ENCODE assay signal across 14 cellular contexts in genomic region chr5:14490309-14490711, GRCh38.
A peak's percentile ranks its signal among the peaks of the same experiment; 100 is the strongest.
DNase-seq lines count a peak whose midpoint lies in the region; TF ChIP-seq lines count a peak whose summit lies in the region.
"Had no signal": no experiment of that assay in that cellular context is flagged by ENCODE, and none has a peak within 500 bp of the region (broad histone marks: within the 10 kb centered on the region; RNA-seq: fewer than 3 reads in every experiment).

No MANE protein-coding gene starts in this region.

- H3K4me1 ChIP-seq in HEK293 (ENCODE audit: control insufficient read depth, insufficient read depth, low read length) = no peaks in the 10 kb centered on the region
- H3K4me1 ChIP-seq: thyroid gland had no signal

- POLR2A ChIA-PET in HEK293 (lab: Yijun Ruan, JAX) = interaction anchor here (0.6 kb wide), 1 partner anchor 381 kb away, joined by 5 read pairs; the partner anchor contains the start of gene ANKH

- CTCF ChIA-PET in HEK293 (lab: Yijun Ruan, JAX) = interaction anchor here (0.7 to 1.1 kb wide), 2 partner anchors 30 to 91 kb away, joined by 3 to 4 read pairs; no protein-coding TSS in a partner anchor

- no peak overlapping the region for H3K27ac ChIP-seq in HEK293 (ENCODE audit: extremely low read depth, low read depth, low read length)
- H3K27ac ChIP-seq: thyroid gland had no signal

- no peaks in the 10 kb centered on the region for H3K9me3 ChIP-seq in HEK293 (ENCODE audit: control insufficient read depth, insufficient read depth, low read depth, low read length)
- H3K9me3 ChIP-seq: thyroid gland had no signal

- no peak for TF ChIP-seq POLR2A in erythroblast (IDR thresholded peaks at IDR 0.05; ENCODE audit: low read length)

- DNase-seq in NOMO-1 (lab: John Stamatoyannopoulos, UW; ENCODE audit: unreplicated experiment in 2 of 2) (peak; percentile 91 to 92), fibroblast of villous mesenchyme (ENCODE audit: low read depth) (peak; percentile 43), pons (ENCODE audit: low spot score) (peak; percentile 55), erythroblast (lab: John Stamatoyannopoulos, UW) (no peak), HPDE6-E6E7 (ENCODE audit: extremely low spot score) (no peak), iPS-NIHi11 (ENCODE audit: low spot score) (no peak)
- DNase-seq: activated CD4-positive, alpha-beta T cell treated with anti-CD3 and anti-CD28 coated beads for 1 hour; activated CD8-positive, alpha-beta memory T cell treated with anti-CD3 and anti-CD28 coated beads, Interleukin-2, amount 50 U/mL, for 4 hours; CD8-positive, alpha-beta T cell; NCI-H1092 treated with DMSO at 0.1 percent for 48 hours; retina; stimulated activated CD4-positive, alpha-beta T cell treated with anti-CD3 and anti-CD28 coated beads, Interleukin-4, amount 100 ng/mL, for 1 hour; thyroid gland had no signal

- TF ChIP-seq CTCF in HEK293 (tag by site-specific recombination; IDR thresholded peaks at IDR 0.05) (no peak), fibroblast of villous mesenchyme (IDR thresholded peaks at IDR 0.05; ENCODE audit: insufficient read depth, low read depth, low read length) (no peak)

- peaks cover 30 to 78% of the 10 kb centered on the region in 2 experiments for H3K36me3 ChIP-seq in HEK293 (ENCODE audit: control insufficient read depth in 2 of 2, insufficient read depth in 1 of 2, low read length in 2 of 2)

- H3K4me3 ChIP-seq in HEK293 (ENCODE audit: low read depth, low read length) (no peak overlapping the region), fibroblast of villous mesenchyme (ENCODE audit: low read depth, low read length) (no peak overlapping the region)
- H3K4me3 ChIP-seq: thyroid gland had no signal

TF ChIP-seq in HEK293, 187 proteins besides CTCF, POLR2A, EP300 and RAD21:
- TF ChIP-seq ZNF664 (tag by site-specific recombination; IDR thresholded peaks at IDR 0.05) (0 out of 2 replicates have a peak, but pooled peaks have one; percentile 24), GFI1B (tag by site-specific recombination; IDR thresholded peaks at IDR 0.05) (no peak)

Comparison
In these comparisons a context has a peak if more than half of its experiments do, and no peak if none do; other contexts are left out.
1. DNase-seq: peak in NOMO-1 (2 of 2), fibroblast of villous mesenchyme (single experiment) and pons (single experiment); none in erythroblast (0 of 2), HPDE6-E6E7 (single experiment) and iPS-NIHi11 (single experiment).